Comparison of ENCODE assay signal across 2 cellular contexts in genomic region chr2:2503864-2504418, GRCh38.
TF ChIP-seq lines count a peak whose summit lies in the region.

No MANE protein-coding gene starts in this region.

TF ChIP-seq in SK-N-SH, 30 proteins besides CTCF, POLR2A, EP300 and RAD21 (continued from another document):
- TF ChIP-seq PBX3 (IDR thresholded peaks at IDR 0.05) (no peak), MAX (IDR thresholded peaks at IDR 0.05; ENCODE audit: low read depth) (no peak), TAF1 (IDR thresholded peaks at IDR 0.05; ENCODE audit: borderline replicate concordance, low read depth, low read length) (no peak), SIN3A (IDR thresholded peaks at IDR 0.05; ENCODE audit: borderline replicate concordance, low read depth, low read length) (no peak), USF1 (IDR thresholded peaks at IDR 0.05; ENCODE audit: borderline replicate concordance, low read depth) (no peak), RFX5 (IDR thresholded peaks at IDR 0.05; ENCODE audit: low read length) (no peak), RCOR1 (IDR thresholded peaks at IDR 0.05; ENCODE audit: low read length) (no peak)
- TF ChIP-seq, protein P1, sequence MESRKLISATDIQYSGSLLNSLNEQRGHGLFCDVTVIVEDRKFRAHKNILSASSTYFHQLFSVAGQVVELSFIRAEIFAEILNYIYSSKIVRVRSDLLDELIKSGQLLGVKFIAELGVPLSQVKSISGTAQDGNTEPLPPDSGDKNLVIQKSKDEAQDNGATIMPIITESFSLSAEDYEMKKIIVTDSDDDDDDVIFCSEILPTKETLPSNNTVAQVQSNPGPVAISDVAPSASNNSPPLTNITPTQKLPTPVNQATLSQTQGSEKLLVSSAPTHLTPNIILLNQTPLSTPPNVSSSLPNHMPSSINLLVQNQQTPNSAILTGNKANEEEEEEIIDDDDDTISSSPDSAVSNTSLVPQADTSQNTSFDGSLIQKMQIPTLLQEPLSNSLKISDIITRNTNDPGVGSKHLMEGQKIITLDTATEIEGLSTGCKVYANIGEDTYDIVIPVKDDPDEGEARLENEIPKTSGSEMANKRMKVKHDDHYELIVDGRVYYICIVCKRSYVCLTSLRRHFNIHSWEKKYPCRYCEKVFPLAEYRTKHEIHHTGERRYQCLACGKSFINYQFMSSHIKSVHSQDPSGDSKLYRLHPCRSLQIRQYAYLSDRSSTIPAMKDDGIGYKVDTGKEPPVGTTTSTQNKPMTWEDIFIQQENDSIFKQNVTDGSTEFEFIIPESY (IDR thresholded peaks at IDR 0.05; ENCODE audit: borderline replicate concordance, low read depth) = no peak

TF ChIP-seq in SK-N-SH treated with all-trans-retinoic acid at 6 μM for 48 hours, 23 proteins besides CTCF, POLR2A, EP300 and RAD21 (continued from another document):
- TF ChIP-seq, protein P2, sequence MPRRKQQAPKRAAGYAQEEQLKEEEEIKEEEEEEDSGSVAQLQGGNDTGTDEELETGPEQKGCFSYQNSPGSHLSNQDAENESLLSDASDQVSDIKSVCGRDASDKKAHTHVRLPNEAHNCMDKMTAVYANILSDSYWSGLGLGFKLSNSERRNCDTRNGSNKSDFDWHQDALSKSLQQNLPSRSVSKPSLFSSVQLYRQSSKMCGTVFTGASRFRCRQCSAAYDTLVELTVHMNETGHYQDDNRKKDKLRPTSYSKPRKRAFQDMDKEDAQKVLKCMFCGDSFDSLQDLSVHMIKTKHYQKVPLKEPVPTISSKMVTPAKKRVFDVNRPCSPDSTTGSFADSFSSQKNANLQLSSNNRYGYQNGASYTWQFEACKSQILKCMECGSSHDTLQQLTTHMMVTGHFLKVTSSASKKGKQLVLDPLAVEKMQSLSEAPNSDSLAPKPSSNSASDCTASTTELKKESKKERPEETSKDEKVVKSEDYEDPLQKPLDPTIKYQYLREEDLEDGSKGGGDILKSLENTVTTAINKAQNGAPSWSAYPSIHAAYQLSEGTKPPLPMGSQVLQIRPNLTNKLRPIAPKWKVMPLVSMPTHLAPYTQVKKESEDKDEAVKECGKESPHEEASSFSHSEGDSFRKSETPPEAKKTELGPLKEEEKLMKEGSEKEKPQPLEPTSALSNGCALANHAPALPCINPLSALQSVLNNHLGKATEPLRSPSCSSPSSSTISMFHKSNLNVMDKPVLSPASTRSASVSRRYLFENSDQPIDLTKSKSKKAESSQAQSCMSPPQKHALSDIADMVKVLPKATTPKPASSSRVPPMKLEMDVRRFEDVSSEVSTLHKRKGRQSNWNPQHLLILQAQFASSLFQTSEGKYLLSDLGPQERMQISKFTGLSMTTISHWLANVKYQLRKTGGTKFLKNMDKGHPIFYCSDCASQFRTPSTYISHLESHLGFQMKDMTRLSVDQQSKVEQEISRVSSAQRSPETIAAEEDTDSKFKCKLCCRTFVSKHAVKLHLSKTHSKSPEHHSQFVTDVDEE (CRISPR knock-in tag; IDR thresholded peaks at IDR 0.05) = no peak
- TF ChIP-seq ZFP3 (CRISPR knock-in tag; IDR thresholded peaks at IDR 0.05) = no peak
- TF ChIP-seq, protein P3, sequence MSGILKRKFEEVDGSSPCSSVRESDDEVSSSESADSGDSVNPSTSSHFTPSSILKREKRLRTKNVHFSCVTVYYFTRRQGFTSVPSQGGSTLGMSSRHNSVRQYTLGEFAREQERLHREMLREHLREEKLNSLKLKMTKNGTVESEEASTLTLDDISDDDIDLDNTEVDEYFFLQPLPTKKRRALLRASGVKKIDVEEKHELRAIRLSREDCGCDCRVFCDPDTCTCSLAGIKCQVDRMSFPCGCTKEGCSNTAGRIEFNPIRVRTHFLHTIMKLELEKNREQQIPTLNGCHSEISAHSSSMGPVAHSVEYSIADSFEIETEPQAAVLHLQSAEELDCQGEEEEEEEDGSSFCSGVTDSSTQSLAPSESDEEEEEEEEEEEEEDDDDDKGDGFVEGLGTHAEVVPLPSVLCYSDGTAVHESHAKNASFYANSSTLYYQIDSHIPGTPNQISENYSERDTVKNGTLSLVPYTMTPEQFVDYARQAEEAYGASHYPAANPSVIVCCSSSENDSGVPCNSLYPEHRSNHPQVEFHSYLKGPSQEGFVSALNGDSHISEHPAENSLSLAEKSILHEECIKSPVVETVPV (CRISPR knock-in tag; IDR thresholded peaks at IDR 0.05) = no peak
- no peak for TF ChIP-seq ARNTL (CRISPR knock-in tag; IDR thresholded peaks at IDR 0.05; ENCODE audit: borderline replicate concordance, low read depth)
- TF ChIP-seq CSDC2 (CRISPR knock-in tag; IDR thresholded peaks at IDR 0.05) = no peak
- no peak for TF ChIP-seq ZC3H10 (CRISPR knock-in tag; IDR thresholded peaks at IDR 0.05)
- TF ChIP-seq PPARA (CRISPR knock-in tag; IDR thresholded peaks at IDR 0.05; ENCODE audit: borderline replicate concordance) = no peak
TF ChIP-seq in SK-N-SH treated with all-trans-retinoic acid at 6 μM for 48 hours: peak in this region for 0.
